Comparison of ENCODE assay signal across 8 cellular contexts in the genomic region with DNA sequence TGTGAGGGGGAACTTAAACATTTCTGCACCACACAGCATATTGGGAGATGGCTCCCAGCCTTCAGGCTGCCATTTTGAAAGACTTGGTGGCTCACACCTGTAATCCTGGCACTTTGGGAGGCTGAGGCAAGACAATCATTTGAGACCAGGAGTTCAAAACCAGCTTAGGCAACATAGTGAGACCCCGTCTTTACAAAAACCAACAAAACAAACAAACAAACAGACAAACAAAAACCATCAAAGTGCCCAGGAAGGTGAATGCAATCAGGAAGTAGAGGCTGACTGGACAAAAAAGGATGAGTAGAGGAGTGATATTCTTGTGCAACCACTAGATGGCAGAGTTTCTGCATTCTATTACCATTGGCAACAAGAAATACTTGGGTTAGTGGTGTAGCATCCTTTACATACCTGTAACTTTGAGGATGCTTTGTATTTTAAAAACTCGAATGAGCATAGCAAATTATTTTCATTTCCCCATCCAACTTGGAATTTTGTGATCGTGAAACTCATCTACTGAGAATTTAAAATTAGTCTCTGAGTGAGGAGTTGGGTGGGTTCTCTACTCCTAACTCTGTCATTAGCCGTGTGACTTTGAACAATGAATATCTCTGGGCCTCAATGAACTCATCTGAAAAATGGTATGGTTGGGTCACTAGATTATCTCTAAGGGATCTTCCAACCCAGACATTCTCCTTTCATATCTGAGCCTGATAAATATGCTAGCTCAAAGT.
DNase-seq lines count a peak whose midpoint lies in the region; ATAC-seq, FAIRE-seq and TF ChIP-seq lines count a peak whose summit lies in the region.

No MANE protein-coding gene starts in this region.

- ATAC-seq in GM19351 (IDR thresholded peaks at IDR 0.05; ENCODE audit: unreplicated experiment) (peak; percentile 73), upper lobe of right lung (peak; percentile 85)

- peak; percentile 33 for FAIRE-seq in colon (lab: Jason Lieb, UNC)

- H4K20me1 ChIP-seq in Karpas-422 (ENCODE audit: insufficient read depth, low read depth, low read length) = no peaks in the 10 kb centered on the region

- peak; percentile 19 for DNase-seq in DMS79 (lab: John Stamatoyannopoulos, UW)
- peak; percentile 89 for DNase-seq in Karpas-422
- DNase-seq in Peyer's patch = no peak
- DNase-seq in upper lobe of right lung = no peak
- no peak for DNase-seq in islet precursor cell

- peak; percentile 90 for TF ChIP-seq RAD21 in liver (IDR thresholded peaks at IDR 0.05)

- H3K27me3 ChIP-seq in Karpas-422 (ENCODE audit: low read length) = no peaks in the 10 kb centered on the region
- no peaks in the 10 kb centered on the region for H3K27me3 ChIP-seq in Peyer's patch
- H3K27me3 ChIP-seq in liver (ENCODE audit: control insufficient read depth in 4 of 4, insufficient read depth in 4 of 4, low read length in 3 of 4) = peaks cover 0 to 3% (median under 1%) of the 10 kb centered on the region in 4 donors
- no peaks in the 10 kb centered on the region for H3K27me3 ChIP-seq in upper lobe of right lung

- H3K4me2 ChIP-seq in Karpas-422 (ENCODE audit: low read depth, low read length, poor library complexity, severe bottlenecking) = peak overlapping the region; percentile 14

- H3K4me3 ChIP-seq in Karpas-422 (ENCODE audit: low read length) = no peak overlapping the region
- H3K4me3 ChIP-seq in Peyer's patch = no peak overlapping the region
- no peak overlapping the region for H3K4me3 ChIP-seq in liver (ENCODE audit: low read depth in 1 of 3, low read length in 3 of 3)
- H3K4me3 ChIP-seq in upper lobe of right lung = no peak overlapping the region

- TF ChIP-seq POLR2A in Peyer's patch (IDR thresholded peaks at IDR 0.05) = no peak

- no peaks in the 10 kb centered on the region for H3K9me3 ChIP-seq in Karpas-422 (ENCODE audit: low read length)
- no peaks in the 10 kb centered on the region for H3K9me3 ChIP-seq in Peyer's patch
- no peaks in the 10 kb centered on the region for H3K9me3 ChIP-seq in liver (ENCODE audit: control insufficient read depth in 4 of 4, low read length in 3 of 4)
- no peaks in the 10 kb centered on the region for H3K9me3 ChIP-seq in upper lobe of right lung

- H3K79me2 ChIP-seq in Karpas-422 (ENCODE audit: low read length) = no peaks in the 10 kb centered on the region

- no peaks in the 10 kb centered on the region for H3K9me2 ChIP-seq in Karpas-422 (replicated peaks; ENCODE audit: insufficient read depth, low read length)

- WGBS in liver = 28% methylated on average over 4 of the region's 4 CpGs

- H3K4me1 ChIP-seq in Karpas-422 (ENCODE audit: low read length) = peaks cover 19% of the 10 kb centered on the region
- H3K4me1 ChIP-seq in Peyer's patch = peaks cover 0 to 7% (median 0%) of the 10 kb centered on the region in 4 donors
- H3K4me1 ChIP-seq in liver (ENCODE audit: control insufficient read depth in 4 of 4, insufficient read depth in 4 of 4, low read length in 3 of 4) = peaks cover 0 to 7% (median 4%) of the 10 kb centered on the region in 4 donors
- no peaks in the 10 kb centered on the region for H3K4me1 ChIP-seq in upper lobe of right lung

- peak; percentile 74 to 93 (median 88) for TF ChIP-seq CTCF in Peyer's patch (IDR thresholded peaks at IDR 0.05)
- TF ChIP-seq CTCF in liver (IDR thresholded peaks at IDR 0.05; ENCODE audit: low read depth, low read length, missing input control) = peak; percentile 78
- peak; percentile 78 for TF ChIP-seq CTCF in upper lobe of right lung (IDR thresholded peaks at IDR 0.05)

- H3K9ac ChIP-seq in Karpas-422 (ENCODE audit: low read length) = no peak overlapping the region
- H3K9ac ChIP-seq in liver (ENCODE audit: low read depth in 1 of 2, low read length in 2 of 2) = no peak overlapping the region

- no peak overlapping the region for H3K27ac ChIP-seq in Karpas-422 (ENCODE audit: low read length)
- H3K27ac ChIP-seq in Peyer's patch = no peak overlapping the region
- H3K27ac ChIP-seq in liver (ENCODE audit: low read depth in 1 of 2, low read length in 2 of 2) = no peak overlapping the region
- H3K27ac ChIP-seq in upper lobe of right lung = no peak overlapping the region

- no peaks in the 10 kb centered on the region for H3K36me3 ChIP-seq in Karpas-422 (ENCODE audit: insufficient read depth, low read length)
- H3K36me3 ChIP-seq in Peyer's patch = no peaks in the 10 kb centered on the region
- no peaks in the 10 kb centered on the region for H3K36me3 ChIP-seq in liver (ENCODE audit: control insufficient read depth in 4 of 4, insufficient read depth in 3 of 4, low read depth in 1 of 4, low read length in 3 of 4)
- H3K36me3 ChIP-seq in upper lobe of right lung = no peaks in the 10 kb centered on the region

- H2AFZ ChIP-seq in Karpas-422 (ENCODE audit: low read length) = no peak overlapping the region

- intact Hi-C loops in upper lobe of right lung (cut with DNase I) = loop anchor here (5.0 kb wide), 1 partner anchor 122 kb away; no protein-coding TSS in a partner anchor

TF ChIP-seq in liver, 16 proteins besides CTCF, POLR2A, EP300 and RAD21:
- no peak for TF ChIP-seq GABPA (IDR thresholded peaks at IDR 0.05 in 1 of 2, conservative IDR thresholded peaks at IDR 0.05 in 1 of 2)
- peak; percentile 21 for TF ChIP-seq HNF4G (IDR thresholded peaks at IDR 0.05)
TF ChIP-seq in liver: peak in this region for 1.

Comparison
In these comparisons a context has a peak if more than half of its experiments do, and no peak if none do; other contexts are left out.
1. DNase-seq: peak in DMS79 (single experiment) and Karpas-422 (single experiment); none in Peyer's patch (0 of 3), upper lobe of right lung (single experiment) and islet precursor cell (single experiment).
2. Peak in every context shown above with its lines, with median percentiles within 50 percentile points of each other: CTCF ChIP-seq.